Comparison of ENCODE assay signal across 31 cellular contexts in genomic region chr7:999149-999883, GRCh38. TPM values are rescaled to one million over a fixed set of nuclear protein-coding genes. Genes with fewer than 3 reads are reported as not detected.
DNase-seq lines count a peak whose midpoint lies in the region; ATAC-seq and TF ChIP-seq lines count a peak whose summit lies in the region.
"Had no signal": no experiment of that assay in that cellular context is flagged by ENCODE, and none has a peak within 500 bp of the region (broad histone marks: within the 10 kb centered on the region; RNA-seq: fewer than 3 reads in every experiment).

No MANE protein-coding gene starts in this region.

- H3K4me3 Mint-ChIP-seq in MCF 10A (ENCODE audit: unreplicated experiment) = no peak overlapping the region
- H3K4me3 Mint-ChIP-seq: immature natural killer cell; nephron; T-helper 1 cell treated with Interleukin-12 subunit alpha and Interleukin-12 subunit beta and Interleukin-4 antibody, amounts not matched to agents 30 μg/mL and 1 μg/mL, for 36 hours had no signal

- CTCF ChIA-PET in OCI-LY7 (lab: Charles Lee; ENCODE audit: unreplicated experiment) = no interaction called here
- CTCF ChIA-PET in MCF 10A (lab: Yijun Ruan, JAX) = interaction anchor here (0.6 to 0.7 kb wide), 2 partner anchors 192 to 214 kb away, joined by 3 to 4 read pairs; no protein-coding TSS in a partner anchor

- no peaks in the 10 kb centered on the region for H3K9me2 ChIP-seq in OCI-LY7 (ENCODE audit: insufficient read depth, low read length)

- intact Hi-C loops in heart left ventricle (cut with DNase I) (loop anchor here in 6 of 10 donors (10.0 kb wide), 3 partner anchors 135 to 175 kb away; a partner anchor contains a TSS), OCI-LY7 (cut with micrococcal nuclease; ENCODE audit: unreplicated experiment) (no loop called here), MCF 10A (cut with micrococcal nuclease) (no loop called here)

- DNase-seq in cardiac muscle cell (ENCODE audit: low read depth in 1 of 2, low spot score in 1 of 2) (no peak), heart left ventricle (no peak), OCI-LY7 (ENCODE audit: low spot score) (no peak), islet precursor cell (peak; percentile 71), tibial nerve (ENCODE audit: low spot score in 2 of 2) (no peak), iPS-NIHi11 (ENCODE audit: low spot score) (no peak), MCF 10A (ENCODE audit: unreplicated experiment) (no peak)
- DNase-seq in activated effector memory CD4-positive, alpha-beta T cell treated with anti-CD3 and anti-CD28 coated beads, Interleukin-2, amount 50 U/mL, for 16 hours = no peak
- DNase-seq: activated CD4-positive, alpha-beta T cell treated with anti-CD3 and anti-CD28 coated beads, Interleukin-2, amount 50 U/mL, for 48 hours; activated CD4-positive, CD25-positive, alpha-beta regulatory T cell treated with anti-CD3 and anti-CD28 coated beads, Interleukin-2, amount 50 U/mL, for 72 hours; activated naive CD4-positive, alpha-beta T cell treated with Interleukin-2 at 50 U/mL for 16 hours; body of pancreas; Calu3; DMS79 treated with DMSO at 0.1 percent for 48 hours; effector CD4-positive, alpha-beta T cell; hypothalamus; immature natural killer cell; left colon; NCI-H1436 treated with DMSO at 0.1 percent for 48 hours; NCI-H446; NCI-H774; stimulated activated naive CD4-positive, alpha-beta T cell treated with Interleukin-2 at 50 U/mL for 16 hours had no signal

- H3K27me3 Mint-ChIP-seq in MCF 10A (ENCODE audit: insufficient read depth, unreplicated experiment) = no peaks in the 10 kb centered on the region

- TF ChIP-seq CTCF in cardiac muscle cell (IDR thresholded peaks at IDR 0.05; ENCODE audit: low read depth, low read length) = no peak
- TF ChIP-seq CTCF in heart left ventricle (IDR thresholded peaks at IDR 0.05) = no peak
- TF ChIP-seq CTCF in OCI-LY7 (conservative IDR thresholded peaks at IDR 0.05; ENCODE audit: low read length) = no peak
- TF ChIP-seq CTCF in tibial nerve (IDR thresholded peaks at IDR 0.05) = no peak
- TF ChIP-seq CTCF in MCF 10A (IDR thresholded peaks at IDR 0.05; ENCODE audit: unreplicated experiment) = no peak

- no peaks in the 10 kb centered on the region for H3K4me1 Mint-ChIP-seq in MCF 10A (ENCODE audit: insufficient read depth, unreplicated experiment)

- H3K27me3 ChIP-seq in cardiac muscle cell = no peaks in the 10 kb centered on the region
- H3K27me3 ChIP-seq in heart left ventricle = no peaks in the 10 kb centered on the region
- H3K27me3 ChIP-seq in tibial nerve = no peaks in the 10 kb centered on the region
- H3K27me3 ChIP-seq: body of pancreas, ovary had no signal

- peaks cover 31% of the 10 kb centered on the region for H3K36me3 Mint-ChIP-seq in MCF 10A (ENCODE audit: insufficient read depth, unreplicated experiment)

- ATAC-seq in heart left ventricle = no peak
- ATAC-seq: body of pancreas, HCT116, left colon had no signal

- H3K4me1 ChIP-seq in cardiac muscle cell (ENCODE audit: low read depth) = no peaks in the 10 kb centered on the region
- H3K4me1 ChIP-seq in heart left ventricle = no peaks in the 10 kb centered on the region
- peaks cover 35% of the 10 kb centered on the region for H3K4me1 ChIP-seq in OCI-LY7 (ENCODE audit: insufficient read depth, low read length, poor library complexity, severe bottlenecking)
- H3K4me1 ChIP-seq in tibial nerve = peaks cover 0 to 49% (median 11%) of the 10 kb centered on the region in 4 donors
- H3K4me1 ChIP-seq: body of pancreas had no signal

- POLR2A ChIA-PET in OCI-LY7 (lab: Charles Lee) (no interaction called here), MCF 10A (lab: Yijun Ruan, JAX) (interaction anchor here (0.8 kb wide), 1 partner anchor 27 kb away, joined by 3 read pairs; no protein-coding TSS in a partner anchor)

- WGBS in heart left ventricle, 4 donors = 88 to 92% (median 90%) methylated on average over 27 to 28 of the region's 28 CpGs
- 53 to 59% methylated on average over 28 of the region's 28 CpGs for WGBS in tibial nerve, 2 donors

- H3K79me2 ChIP-seq in OCI-LY7 (ENCODE audit: insufficient read depth, low read depth, low read length) = no peaks in the 10 kb centered on the region

- TF ChIP-seq POLR2A in heart left ventricle (IDR thresholded peaks at IDR 0.05) (no peak), tibial nerve (IDR thresholded peaks at IDR 0.05) (peak in 1 of 2 donors; percentile 23)

- H3K27ac ChIP-seq in cardiac muscle cell (peak overlapping the region; percentile 17), heart left ventricle (no peak overlapping the region), OCI-LY7 (ENCODE audit: low read depth, low read length, poor library complexity, severe bottlenecking) (peak overlapping the region; percentile 13), tibial nerve (peak overlapping the region; percentile 47 to 84 (median 69))
- H3K27ac ChIP-seq: 22Rv1, body of pancreas, ovary had no signal

- no peaks in the 10 kb centered on the region for H3K9me3 Mint-ChIP-seq in MCF 10A (ENCODE audit: unreplicated experiment)
- H3K9me3 Mint-ChIP-seq: immature natural killer cell; nephron; T-helper 1 cell treated with Interleukin-12 subunit alpha and Interleukin-12 subunit beta and Interleukin-4 antibody, amounts not matched to agents 30 μg/mL and 1 μg/mL, for 36 hours had no signal

- H3K9me3 ChIP-seq in cardiac muscle cell (ENCODE audit: low read depth) (no peaks in the 10 kb centered on the region), heart left ventricle (no peaks in the 10 kb centered on the region), OCI-LY7 (ENCODE audit: low read length) (no peaks in the 10 kb centered on the region), tibial nerve (no peaks in the 10 kb centered on the region)
- H3K9me3 ChIP-seq: body of pancreas, ovary had no signal

- peak; percentile 18 to 73 for TF ChIP-seq EP300 in tibial nerve (IDR thresholded peaks at IDR 0.05)

- no peaks in the 10 kb centered on the region for H4K20me1 ChIP-seq in OCI-LY7 (ENCODE audit: insufficient read depth, low read length)

- no peak overlapping the region for H2AFZ ChIP-seq in OCI-LY7 (ENCODE audit: low read length)

- no peak overlapping the region for H3K27ac Mint-ChIP-seq in MCF 10A (ENCODE audit: low read depth, unreplicated experiment)
- H3K27ac Mint-ChIP-seq: nephron; T-helper 1 cell treated with Interleukin-12 subunit alpha and Interleukin-12 subunit beta and Interleukin-4 antibody, amounts not matched to agents 30 μg/mL and 1 μg/mL, for 36 hours had no signal

- H3K36me3 ChIP-seq in cardiac muscle cell (peaks cover 4% of the 10 kb centered on the region), heart left ventricle (peaks cover 0 to 40% (median 25%) of the 10 kb centered on the region in 9 donors), OCI-LY7 (ENCODE audit: insufficient read depth, low read length) (peaks cover 25% of the 10 kb centered on the region; the same call in 1 of the 2 replicates), tibial nerve (peaks cover 0 to 48% (median 0%) of the 10 kb centered on the region in 3 donors)
- H3K36me3 ChIP-seq: ovary had no signal

- no peak overlapping the region for H3K4me2 ChIP-seq in OCI-LY7 (ENCODE audit: low read length)

- BruUV-seq in OCI-LY7 (replicated peaks; lab: Mats Ljungman, UMichigan) = no TSS peak
- BruUV-seq in MCF 10A (replicated peaks; lab: Mats Ljungman, UMichigan) = no TSS peak

- H3K4me3 ChIP-seq in cardiac muscle cell (no peak overlapping the region), heart left ventricle (no peak overlapping the region), OCI-LY7 (ENCODE audit: low read depth, low read length, poor library complexity, severe bottlenecking) (no peak overlapping the region), tibial nerve (peak overlapping the region in 1 of 4 donors; percentile 13)
- H3K4me3 ChIP-seq: body of pancreas, ovary had no signal

RNA-seq across cellular contexts. Expression of gene CYP2W1, which starts 16.3 kb away (rescaled TPM):
- 3.4 TPM in 1 of 2 replicates, not detected in the other for total RNA-seq in cardiac muscle cell
- 0.10 TPM in 1 of 2 replicates, not detected in the other for polyA plus RNA-seq in cardiac muscle cell
- not detected for total RNA-seq in heart left ventricle
- not detected for polyA plus RNA-seq in heart left ventricle
- 0.31 TPM in 1 of 2 replicates, not detected in the other for total RNA-seq in OCI-LY7 (2014; rRNA removed; shearing (Covaris generic))
- 1.3 and 1.5 TPM in 2 replicates for total RNA-seq in OCI-LY7 (2022)
- total RNA-seq in tibial nerve = 10 to 100 TPM in 2 of 4 donors, 1 to 10 TPM in 2; 5.7 to 18.6 (median 12.1) TPM
- not detected in 2 replicates for total RNA-seq in MCF 10A (2022)
- total RNA-seq: body of pancreas, LHCN-M2, lung microvascular endothelial cell, skeletal muscle tissue, temporal lobe had no signal
- polyA plus RNA-seq: immature natural killer cell had no signal

RNA-seq across cellular contexts. Expression of gene COX19, which starts 24.0 kb away (rescaled TPM):
- total RNA-seq in cardiac muscle cell (11.7 and 18.1 TPM in 2 replicates), heart left ventricle (1 to 10 TPM; 3.1 to 7.8 (median 6.5) TPM), OCI-LY7 (2022) (43.1 and 45.7 TPM in 2 replicates), tibial nerve (10 to 100 TPM; 10.8 to 21.3 (median 11.2) TPM), MCF 10A (2022) (14.7 and 16.5 TPM in 2 replicates)
- polyA plus RNA-seq in cardiac muscle cell (18.3 and 23.6 TPM in 2 replicates), heart left ventricle (1 to 10 TPM; 5.7 to 6.6 TPM)
- 20.3 and 23.2 TPM in 2 replicates for total RNA-seq in OCI-LY7 (2014; rRNA removed; shearing (Covaris generic))

RNA-seq across cellular contexts. Expression of gene ADAP1, which starts 44.8 kb away (rescaled TPM):
- total RNA-seq in cardiac muscle cell (12.0 and 12.8 TPM in 2 replicates), heart left ventricle (10 to 100 TPM in 6 of 9 donors, 1 to 10 TPM in 3; 7.0 to 16.5 (median 12.0) TPM), OCI-LY7 (2022) (7.0 and 7.7 TPM in 2 replicates), tibial nerve (10 to 100 TPM; 29.3 to 53.0 (median 39.6) TPM), MCF 10A (2022) (7.0 and 10.5 TPM in 2 replicates)
- polyA plus RNA-seq in cardiac muscle cell (9.6 and 14.4 TPM in 2 replicates), heart left ventricle (10 to 100 TPM in 1 of 2 donors, 1 to 10 TPM in 1; 3.1 to 14.0 TPM)
- total RNA-seq in OCI-LY7 (2014; rRNA removed; shearing (Covaris generic)) = 0.41 and 2.4 TPM in 2 replicates

RNA-seq across cellular contexts. Expression of gene GPR146, which starts 45.0 kb away (rescaled TPM):
- total RNA-seq in cardiac muscle cell (11.2 and 16.3 TPM in 2 replicates), heart left ventricle (10 to 100 TPM; 12.3 to 56.8 (median 25.2) TPM), OCI-LY7 (2022) (0.77 and 3.3 TPM in 2 replicates), tibial nerve (10 to 100 TPM; 27.8 to 91.8 (median 59.1) TPM), MCF 10A (2022) (0.27 TPM in 1 of 2 replicates, not detected in the other)
- polyA plus RNA-seq in cardiac muscle cell (4.4 and 7.5 TPM in 2 replicates), heart left ventricle (10 to 100 TPM; 11.1 to 26.4 TPM)
- 0.62 and 0.95 TPM in 2 replicates for total RNA-seq in OCI-LY7 (2014; rRNA removed; shearing (Covaris generic))

Comparison
In these comparisons a context has a peak if more than half of its experiments do, and no peak if none do; other contexts are left out.
1. H3K27ac ChIP-seq: peak in cardiac muscle cell (single experiment), OCI-LY7 (single experiment) and tibial nerve (4 of 4); none in heart left ventricle (0 of 12).
2. intact Hi-C loops: an anchor here in heart left ventricle (10.0 kb wide); none called in OCI-LY7 and MCF 10A.